In the genomic region with DNA sequence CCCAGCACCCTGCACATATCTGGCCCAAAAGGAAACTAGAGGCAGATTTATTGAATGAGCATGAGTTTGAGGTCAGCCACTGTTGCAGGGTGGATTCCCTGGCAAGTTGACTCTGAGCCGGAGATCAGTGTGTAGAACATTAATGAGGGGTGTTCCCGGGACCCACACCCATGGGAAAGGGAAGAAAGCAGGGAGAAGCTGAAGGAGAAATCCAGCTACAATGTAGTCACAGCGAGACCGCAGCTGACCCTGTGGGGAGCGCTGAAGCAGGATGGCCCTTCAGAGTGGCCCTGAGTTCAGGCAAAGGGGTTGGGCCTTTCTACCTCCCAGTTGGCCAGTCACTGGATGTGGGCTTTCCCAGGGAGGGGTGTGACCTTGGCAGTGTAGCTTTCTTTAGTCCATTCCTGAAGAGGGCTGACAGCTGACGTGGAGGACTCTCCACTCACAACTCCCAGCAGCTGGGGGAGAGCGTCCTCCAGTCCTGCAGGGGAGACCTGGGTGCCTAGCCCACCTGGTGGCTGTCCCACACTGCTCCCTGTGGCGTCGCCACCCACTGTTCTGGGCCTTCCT, we compare ENCODE assay signal across 17 cellular contexts.
DNase-seq lines count a peak whose midpoint lies in the region; ATAC-seq and TF ChIP-seq lines count a peak whose summit lies in the region.
"Had no signal": no experiment of that assay in that cellular context is flagged by ENCODE, and none has a peak within 500 bp of the region (broad histone marks: within the 10 kb centered on the region; RNA-seq: fewer than 3 reads in every experiment).

No MANE protein-coding gene starts in this region.

- H3K9ac ChIP-seq in liver (ENCODE audit: low read depth in 1 of 2, low read length in 2 of 2) = no peak overlapping the region

- no peaks in the 10 kb centered on the region for H3K4me1 Mint-ChIP-seq in stimulated activated effector memory CD8-positive, alpha-beta T cell treated with anti-CD3 and anti-CD28 coated beads, Interleukin-12 subunit alpha, Interleukin-12 subunit beta, amount 100 ng/mL, for 72 hours
- H3K4me1 Mint-ChIP-seq: memory B cell; stimulated activated memory B cell treated with anti-CD40 and anti-IgM and Interleukin-4, amounts not matched to agents 10 μg/mL and 1 μg/mL and 100 μg/mL, for 72 hours had no signal

- H3K4me3 Mint-ChIP-seq in stimulated activated effector memory CD8-positive, alpha-beta T cell treated with anti-CD3 and anti-CD28 coated beads, Interleukin-12 subunit alpha, Interleukin-12 subunit beta, amount 100 ng/mL, for 72 hours = no peak overlapping the region
- H3K4me3 Mint-ChIP-seq: activated CD4-positive, alpha-beta T cell treated with anti-CD3 and anti-CD28 coated beads, Interleukin-2, amount 10 ng/mL, durations not matched to agents 24 days and 14 days; memory B cell; stimulated activated memory B cell treated with anti-CD40 and anti-IgM and Interleukin-4, amounts not matched to agents 10 μg/mL and 1 μg/mL and 100 μg/mL, for 72 hours had no signal

- no peak overlapping the region for H3K4me3 ChIP-seq in fibroblast of the aortic adventitia (ENCODE audit: low read depth, low read length)
- H3K4me3 ChIP-seq in liver (ENCODE audit: low read depth in 1 of 3, low read length in 3 of 3) = no peak overlapping the region
- H3K4me3 ChIP-seq in PC-9 = no peak overlapping the region
- H3K4me3 ChIP-seq: SJCRH30 had no signal

- H3K36me3 ChIP-seq in liver (ENCODE audit: control insufficient read depth in 4 of 4, insufficient read depth in 3 of 4, low read depth in 1 of 4, low read length in 3 of 4) (no peaks in the 10 kb centered on the region), PC-9 (ENCODE audit: low read depth) (no peaks in the 10 kb centered on the region)
- H3K36me3 ChIP-seq: SJCRH30 had no signal

- CTCF ChIA-PET in PC-9 (lab: Charles Lee) = no interaction called here

- H3K27ac Mint-ChIP-seq in stimulated activated effector memory CD8-positive, alpha-beta T cell treated with anti-CD3 and anti-CD28 coated beads, Interleukin-12 subunit alpha, Interleukin-12 subunit beta, amount 100 ng/mL, for 72 hours = no peak overlapping the region
- H3K27ac Mint-ChIP-seq: activated CD4-positive, alpha-beta T cell treated with anti-CD3 and anti-CD28 coated beads, Interleukin-2, amount 10 ng/mL, durations not matched to agents 24 days and 14 days; memory B cell; stimulated activated memory B cell treated with anti-CD40 and anti-IgM and Interleukin-4, amounts not matched to agents 10 μg/mL and 1 μg/mL and 100 μg/mL, for 72 hours had no signal

- TF ChIP-seq RAD21 in liver (IDR thresholded peaks at IDR 0.05) = no peak

- TF ChIP-seq CTCF in fibroblast of the aortic adventitia (IDR thresholded peaks at IDR 0.05; ENCODE audit: insufficient read depth, low read length) (no peak), liver (IDR thresholded peaks at IDR 0.05; ENCODE audit: low read depth, low read length, missing input control) (no peak), GM13976 (IDR thresholded peaks at IDR 0.05; ENCODE audit: borderline replicate concordance, control extremely low read depth, extremely low read depth, insufficient read depth, missing control alignments) (no peak), PC-9 (conservative IDR thresholded peaks at IDR 0.05) (no peak)

- H3F3A ChIP-seq in PC-9 (ENCODE audit: insufficient read depth, low read depth) = no peaks in the 10 kb centered on the region

- H3K27ac ChIP-seq in liver (ENCODE audit: low read depth in 1 of 2, low read length in 2 of 2) (peak overlapping the region; percentile 65), PC-9 (no peak overlapping the region)
- H3K27ac ChIP-seq: SJCRH30 had no signal

- no peaks in the 10 kb centered on the region for H3K36me3 Mint-ChIP-seq in stimulated activated effector memory CD8-positive, alpha-beta T cell treated with anti-CD3 and anti-CD28 coated beads, Interleukin-12 subunit alpha, Interleukin-12 subunit beta, amount 100 ng/mL, for 72 hours
- H3K36me3 Mint-ChIP-seq: memory B cell; stimulated activated memory B cell treated with anti-CD40 and anti-IgM and Interleukin-4, amounts not matched to agents 10 μg/mL and 1 μg/mL and 100 μg/mL, for 72 hours had no signal

- H3K79me2 ChIP-seq in PC-9 (ENCODE audit: low read depth) = no peaks in the 10 kb centered on the region

- no peak overlapping the region for H3K4me2 ChIP-seq in PC-9

- POLR2A ChIA-PET in PC-9 (lab: Charles Lee; ENCODE audit: unreplicated experiment) = no interaction called here

- no peaks in the 10 kb centered on the region for H4K20me1 ChIP-seq in PC-9 (ENCODE audit: insufficient read depth)

- peak; percentile 29 for DNase-seq in DMS53 treated with DMSO at 0.1 percent for 48 hours (lab: John Stamatoyannopoulos, UW; ENCODE audit: unreplicated experiment)
- peak; percentile 43 for DNase-seq in fibroblast of the aortic adventitia (ENCODE audit: low read depth)
- no peak for DNase-seq in stimulated activated effector memory CD8-positive, alpha-beta T cell treated with anti-CD3 and anti-CD28 coated beads, Interleukin-12 subunit alpha, Interleukin-12 subunit beta, amount 100 ng/mL, for 72 hours (ENCODE audit: low spot score in 2 of 2)
- no peak for DNase-seq in GM13976 (ENCODE audit: low spot score)
- no peak for DNase-seq in PC-9
- no peak for DNase-seq in A172 (ENCODE audit: low spot score)
- DNase-seq in activated effector memory CD4-positive, alpha-beta T cell treated with anti-CD3 and anti-CD28 coated beads, Interleukin-2, amount 50 U/mL, for 16 hours = no peak
- DNase-seq: activated CD4-positive, alpha-beta T cell treated with anti-CD3 and anti-CD28 coated beads, Interleukin-2, amount 10 ng/mL, durations not matched to agents 24 days and 14 days; activated naive CD4-positive, alpha-beta T cell treated with anti-CD3 and anti-CD28 coated beads, Interleukin-2, amount 50 U/mL, for 16 hours; activated T-cell treated with anti-CD3 and anti-CD28 coated beads for 4 hours; Kasumi-1; NCI-H1436 treated with DMSO at 0.1 percent for 48 hours; NCI-H345 had no signal

- H3K9me3 ChIP-seq in liver (ENCODE audit: control insufficient read depth in 4 of 4, low read length in 3 of 4) (no peaks in the 10 kb centered on the region), PC-9 (ENCODE audit: insufficient read depth, low read depth) (no peaks in the 10 kb centered on the region)
- H3K9me3 ChIP-seq: SJCRH30 had no signal

- in situ Hi-C loops in GM13976 (cut with MboI; ENCODE audit: low sequenced_read_pairs, unreplicated experiment) = no loop called here

- H3K4me1 ChIP-seq in liver (ENCODE audit: control insufficient read depth in 4 of 4, insufficient read depth in 4 of 4, low read length in 3 of 4) (peaks cover 18 to 60% (median 54%) of the 10 kb centered on the region in 4 donors), PC-9 (replicated peaks; ENCODE audit: insufficient read depth) (no peaks in the 10 kb centered on the region)

- WGBS in liver = 62% methylated on average over 9 of the region's 9 CpGs

- H2AFZ ChIP-seq in PC-9 = no peak overlapping the region

- intact Hi-C loops in PC-9 (cut with micrococcal nuclease; ENCODE audit: unreplicated experiment) = no loop called here

- H3K9me3 Mint-ChIP-seq in stimulated activated effector memory CD8-positive, alpha-beta T cell treated with anti-CD3 and anti-CD28 coated beads, Interleukin-12 subunit alpha, Interleukin-12 subunit beta, amount 100 ng/mL, for 72 hours = no peaks in the 10 kb centered on the region
- H3K9me3 Mint-ChIP-seq: memory B cell had no signal

- H3K27me3 ChIP-seq in liver (ENCODE audit: control insufficient read depth in 4 of 4, insufficient read depth in 4 of 4, low read length in 3 of 4) (no peaks in the 10 kb centered on the region), PC-9 (ENCODE audit: insufficient read depth, low read depth) (peaks cover 7% of the 10 kb centered on the region; the same call in 1 of the 2 replicates)

- H3K9me2 ChIP-seq in PC-9 (ENCODE audit: insufficient read depth) = no peaks in the 10 kb centered on the region

- BruUV-seq in PC-9 (replicated peaks; lab: Mats Ljungman, UMichigan) = no TSS peak

- peak; percentile 9 for ATAC-seq in stimulated activated effector memory CD8-positive, alpha-beta T cell treated with anti-CD3 and anti-CD28 coated beads, Interleukin-12 subunit alpha, Interleukin-12 subunit beta, amount 100 ng/mL, for 72 hours
- ATAC-seq: stimulated activated memory B cell treated with anti-CD40 and anti-IgM and Interleukin-4, amounts not matched to agents 10 μg/mL and 1 μg/mL and 100 μg/mL, for 72 hours had no signal

TF ChIP-seq in liver, 16 proteins besides CTCF, POLR2A, EP300 and RAD21:
- TF ChIP-seq ATF3 (IDR thresholded peaks at IDR 0.05) = no peak
- no peak for TF ChIP-seq REST (IDR thresholded peaks at IDR 0.05)
- no peak for TF ChIP-seq NR2F2 (IDR thresholded peaks at IDR 0.05)
- TF ChIP-seq EGR1 (IDR thresholded peaks at IDR 0.05; ENCODE audit: low read depth in 2 of 2) = no peak

Comparison
In these comparisons a context has a peak if more than half of its experiments do, and no peak if none do; other contexts are left out.
1. DNase-seq: peak in DMS53 treated with DMSO at 0.1 percent for 48 hours (single experiment) and fibroblast of the aortic adventitia (single experiment); none in stimulated activated effector memory CD8-positive, alpha-beta T cell treated with anti-CD3 and anti-CD28 coated beads, Interleukin-12 subunit alpha, Interleukin-12 subunit beta, amount 100 ng/mL, for 72 hours (0 of 2), GM13976 (single experiment), PC-9 (0 of 2), A172 (single experiment) and activated effector memory CD4-positive, alpha-beta T cell treated with anti-CD3 and anti-CD28 coated beads, Interleukin-2, amount 50 U/mL, for 16 hours (single experiment).